Comparison of ENCODE assay signal across 31 cellular contexts in genomic region chr20:62466071-62466760, GRCh38. TPM values are rescaled to one million over a fixed set of nuclear protein-coding genes. Genes with fewer than 3 reads are reported as not detected.
"Had no signal": no experiment of that assay in that cellular context is flagged by ENCODE, and none has a peak within 500 bp of the region (broad histone marks: within the 10 kb centered on the region; RNA-seq: fewer than 3 reads in every experiment).

No MANE protein-coding gene starts in this region.

- DNase-seq: dermis blood vessel endothelial cell; effector memory CD8-positive, alpha-beta T cell; erythroblast; esophagus squamous epithelium; foreskin melanocyte; glutamatergic neuron; heart right ventricle; hippocampal formation; immature natural killer cell; islet precursor cell; kidney glomerular epithelial cell; left colon; left ventricle myocardium inferior; lower lobe of right lung; natural killer cell; sigmoid colon; spleen; stimulated activated CD4-positive, alpha-beta T cell treated with anti-CD3 and anti-CD28 coated beads, Interleukin-4, amount 100 ng/mL, for 4 hours; stimulated activated naive B cell treated with anti-CD40 and anti-IgM and Interleukin-4, amounts not matched to agents 10 μg/mL and 1 μg/mL and 100 μg/mL, for 72 hours; upper lobe of right lung had no signal

- H3K36me3 Mint-ChIP-seq: immature natural killer cell; natural killer cell; stimulated activated naive B cell treated with anti-CD40 and anti-IgM and Interleukin-4, amounts not matched to agents 10 μg/mL and 1 μg/mL and 100 μg/mL, for 72 hours had no signal

- H3K4me1 Mint-ChIP-seq: immature natural killer cell; natural killer cell; stimulated activated naive B cell treated with anti-CD40 and anti-IgM and Interleukin-4, amounts not matched to agents 10 μg/mL and 1 μg/mL and 100 μg/mL, for 72 hours had no signal

- H3K9me3 Mint-ChIP-seq: effector memory CD8-positive, alpha-beta T cell; immature natural killer cell; natural killer cell; stimulated activated naive B cell treated with anti-CD40 and anti-IgM and Interleukin-4, amounts not matched to agents 10 μg/mL and 1 μg/mL and 100 μg/mL, for 72 hours; stimulated activated naive CD8-positive, alpha-beta T cell treated with anti-CD3 and anti-CD28 coated beads, Interleukin-15, Interleukin-2, amounts not matched to agents 100 ng/mL and 50 ng/mL, for 24 hours had no signal

- H3K9me3 ChIP-seq: esophagus squamous epithelium, heart right ventricle, left ventricle myocardium inferior, lower lobe of right lung, prostate gland, right atrium auricular region, sigmoid colon, spleen, thoracic aorta, tibial nerve, upper lobe of right lung, vagina had no signal

- H3K27ac ChIP-seq: coronary artery, esophagus squamous epithelium, heart right ventricle, left ventricle myocardium inferior, lower lobe of right lung, prostate gland, right atrium auricular region, sigmoid colon, skin epidermis, spleen, thoracic aorta, tibial nerve, upper lobe of right lung, vagina had no signal

- H3K27ac Mint-ChIP-seq: effector memory CD8-positive, alpha-beta T cell; immature natural killer cell; natural killer cell; stimulated activated naive B cell treated with anti-CD40 and anti-IgM and Interleukin-4, amounts not matched to agents 10 μg/mL and 1 μg/mL and 100 μg/mL, for 72 hours; stimulated activated naive CD8-positive, alpha-beta T cell treated with anti-CD3 and anti-CD28 coated beads, Interleukin-15, Interleukin-2, amounts not matched to agents 100 ng/mL and 50 ng/mL, for 24 hours had no signal

- H3K4me3 Mint-ChIP-seq: effector memory CD8-positive, alpha-beta T cell; immature natural killer cell; natural killer cell; stimulated activated naive B cell treated with anti-CD40 and anti-IgM and Interleukin-4, amounts not matched to agents 10 μg/mL and 1 μg/mL and 100 μg/mL, for 72 hours; stimulated activated naive CD8-positive, alpha-beta T cell treated with anti-CD3 and anti-CD28 coated beads, Interleukin-15, Interleukin-2, amounts not matched to agents 100 ng/mL and 50 ng/mL, for 24 hours had no signal

- H3K4me1 ChIP-seq: esophagus squamous epithelium, lower lobe of right lung, prostate gland, right atrium auricular region, spleen, tibial nerve, upper lobe of right lung, vagina had no signal

- ATAC-seq: effector memory CD8-positive, alpha-beta T cell; left colon; lower lobe of right lung; upper lobe of right lung had no signal

- H3K4me3 ChIP-seq: coronary artery, esophagus squamous epithelium, heart right ventricle, left ventricle myocardium inferior, lower lobe of right lung, prostate gland, right atrium auricular region, sigmoid colon, skin epidermis, spleen, thoracic aorta, tibial nerve, upper lobe of right lung, vagina had no signal

- H3K27me3 ChIP-seq: right atrium auricular region, vagina had no signal

- H3K36me3 ChIP-seq: esophagus squamous epithelium, heart right ventricle, left ventricle myocardium inferior, lower lobe of right lung, prostate gland, right atrium auricular region, sigmoid colon, spleen, thoracic aorta, tibial nerve, upper lobe of right lung, vagina had no signal

RNA-seq across cellular contexts. Expression of gene GATA5, which starts 9.6 kb away (rescaled TPM):
- total RNA-seq: dermis blood vessel endothelial cell, left colon, natural killer cell, osteocyte had no signal
- polyA plus RNA-seq: immature natural killer cell, neural cell had no signal

RNA-seq across cellular contexts. Expression of gene RBBP8NL, which starts 38.9 kb away (rescaled TPM):
- total RNA-seq: dermis blood vessel endothelial cell, heart right ventricle, left ventricle myocardium inferior, mesenteric fat pad, natural killer cell, osteocyte, right atrium auricular region, sigmoid colon, spleen, thoracic aorta, tibial nerve had no signal
- polyA plus RNA-seq: heart right ventricle, immature natural killer cell, neural cell had no signal
